ENCODE assay signal across 17 cellular contexts in the genomic region with DNA sequence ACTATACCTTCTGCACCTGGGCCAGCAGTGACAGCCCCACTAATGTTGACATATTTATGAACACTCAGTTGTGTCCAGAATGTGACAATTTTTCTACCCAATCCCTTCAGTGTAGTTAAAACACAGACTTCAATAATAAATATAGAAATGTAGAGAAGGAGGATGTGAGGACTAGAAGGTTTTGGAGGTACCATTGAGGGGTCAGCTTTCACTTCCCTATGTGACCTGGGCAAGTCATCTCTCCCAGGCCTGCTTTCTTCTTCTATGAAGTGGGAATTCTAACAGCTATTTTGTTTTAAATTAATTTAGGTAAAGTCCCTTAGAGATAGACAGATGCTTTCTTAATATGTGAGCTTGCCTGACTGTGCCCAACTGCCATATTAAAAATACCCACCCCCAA.
"Had no signal": no experiment of that assay in that cellular context is flagged by ENCODE, and none has a peak within 500 bp of the region (broad histone marks: within the 10 kb centered on the region; RNA-seq: fewer than 3 reads in every experiment).

No MANE protein-coding gene starts in this region.

- H3K4me3 Mint-ChIP-seq: activated B cell treated with CpG ODN at 0.5 μM for 24 hours; activated CD4-positive, alpha-beta memory T cell treated with anti-CD3 and anti-CD28 coated beads for 36 hours; activated naive CD8-positive, alpha-beta T cell treated with anti-CD3 and anti-CD28 coated beads, Interleukin-2, amount 10 ng/mL, durations not matched to agents 7 days and 5 days; memory B cell had no signal

- H3K4me3 ChIP-seq: body of pancreas, right atrium auricular region, thyroid gland had no signal

- ATAC-seq: body of pancreas had no signal

- H3K9me3 ChIP-seq: body of pancreas, right atrium auricular region, thyroid gland had no signal

- H3K27me3 ChIP-seq: body of pancreas, right atrium auricular region, thyroid gland had no signal

- H3K27ac Mint-ChIP-seq: activated B cell treated with CpG ODN at 0.5 μM for 24 hours; activated CD4-positive, alpha-beta memory T cell treated with anti-CD3 and anti-CD28 coated beads for 36 hours; activated naive CD8-positive, alpha-beta T cell treated with anti-CD3 and anti-CD28 coated beads, Interleukin-2, amount 10 ng/mL, durations not matched to agents 7 days and 5 days; memory B cell; progenitor cell of endocrine pancreas had no signal

- H3K4me1 Mint-ChIP-seq: activated B cell treated with CpG ODN at 0.5 μM for 24 hours; activated naive CD8-positive, alpha-beta T cell treated with anti-CD3 and anti-CD28 coated beads, Interleukin-2, amount 10 ng/mL, durations not matched to agents 7 days and 5 days; memory B cell had no signal

- DNase-seq: activated B cell treated with CpG ODN at 0.5 μM for 24 hours; activated CD4-positive, alpha-beta memory T cell treated with anti-CD3 and anti-CD28 coated beads for 36 hours; activated CD4-positive, alpha-beta T cell treated with anti-CD3 and anti-CD28 coated beads for 4 hours; activated naive CD4-positive, alpha-beta T cell treated with Interleukin-2 at 50 U/mL for 16 hours; activated naive CD8-positive, alpha-beta T cell treated with anti-CD3 and anti-CD28 coated beads, Interleukin-2, amount 10 ng/mL, durations not matched to agents 7 days and 5 days; activated T-cell treated with anti-CD3 and anti-CD28 coated beads for 4 hours; body of pancreas; dermis blood vessel endothelial cell; effector memory CD4-positive, alpha-beta T cell; stimulated activated CD4-positive, alpha-beta T cell treated with anti-CD3 and anti-CD28 coated beads, Interleukin-12 subunit alpha, Interleukin-12 subunit beta, amount 100 ng/mL, for 4 hours; stimulated activated CD4-positive, alpha-beta T cell treated with anti-CD3 and anti-CD28 coated beads, Interleukin-1b, Interleukin-23, amount 100 ng/mL, for 48 hours; stimulated activated CD8-positive, alpha-beta memory T cell treated with anti-CD3 and anti-CD28 coated beads, Interleukin-4, amount 100 ng/mL, for 48 hours; stimulated activated naive CD4-positive, alpha-beta T cell treated with Interleukin-2 at 50 U/mL for 16 hours; thyroid gland had no signal

- H3K36me3 Mint-ChIP-seq: activated CD4-positive, alpha-beta memory T cell treated with anti-CD3 and anti-CD28 coated beads for 36 hours; activated naive CD8-positive, alpha-beta T cell treated with anti-CD3 and anti-CD28 coated beads, Interleukin-2, amount 10 ng/mL, durations not matched to agents 7 days and 5 days; memory B cell had no signal

- H3K36me3 ChIP-seq: right atrium auricular region, thyroid gland had no signal

- H3K27ac ChIP-seq: body of pancreas, right atrium auricular region had no signal

- H3K4me1 ChIP-seq: body of pancreas, right atrium auricular region had no signal

- H3K27me3 Mint-ChIP-seq: activated B cell treated with CpG ODN at 0.5 μM for 24 hours; activated CD4-positive, alpha-beta memory T cell treated with anti-CD3 and anti-CD28 coated beads for 36 hours; activated naive CD8-positive, alpha-beta T cell treated with anti-CD3 and anti-CD28 coated beads, Interleukin-2, amount 10 ng/mL, durations not matched to agents 7 days and 5 days; memory B cell had no signal

- H3K9me3 Mint-ChIP-seq: activated CD4-positive, alpha-beta memory T cell treated with anti-CD3 and anti-CD28 coated beads for 36 hours; activated naive CD8-positive, alpha-beta T cell treated with anti-CD3 and anti-CD28 coated beads, Interleukin-2, amount 10 ng/mL, durations not matched to agents 7 days and 5 days had no signal
